In the genomic region with DNA sequence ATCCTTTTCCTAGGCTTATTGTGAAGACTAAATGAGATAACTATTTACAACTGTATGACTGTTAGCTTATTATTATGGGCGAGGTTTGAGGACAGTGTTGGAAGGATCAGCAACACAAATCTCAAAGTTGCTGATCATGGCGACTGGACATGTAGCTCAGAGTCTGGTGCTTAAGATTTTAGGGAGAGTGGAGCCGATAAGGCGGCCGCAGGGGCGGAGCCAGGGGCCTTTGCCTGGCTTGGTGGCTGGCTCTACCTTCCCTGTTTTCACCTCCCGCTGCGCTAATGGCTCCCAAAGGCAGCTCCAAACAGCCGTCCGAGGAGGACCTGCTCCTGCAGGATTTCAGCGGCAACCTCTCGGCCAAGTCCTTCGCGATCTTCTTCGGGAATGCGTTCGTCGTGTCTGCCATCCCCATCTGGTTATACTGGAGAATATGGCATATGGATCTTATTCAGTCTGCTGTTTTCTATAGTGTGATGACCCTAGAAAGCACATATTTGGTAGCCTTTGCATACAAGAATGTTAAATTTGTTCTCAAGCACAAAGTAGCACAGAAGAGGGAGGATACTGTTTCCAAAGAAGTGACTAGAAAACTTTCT, we compare ENCODE assay signal across 1 cellular context.
A peak's percentile ranks its signal among the peaks of the same experiment; 100 is the strongest.
TF ChIP-seq lines count a peak whose summit lies in the region.

No MANE protein-coding gene starts in this region.

TF ChIP-seq in K562, 482 proteins besides CTCF, POLR2A, EP300 and RAD21 (continues in another document):
- TF ChIP-seq HDAC6 (IDR thresholded peaks at IDR 0.05; ENCODE audit: low read depth, low read length) (no peak), CTBP1 (IDR thresholded peaks at IDR 0.05; ENCODE audit: borderline replicate concordance) (peak; percentile 60; the same call in 1 of the 2 replicates), POLR2H (tag; IDR thresholded peaks at IDR 0.05; ENCODE audit: low read depth) (no peak), CBFA2T3 (IDR thresholded peaks at IDR 0.05) (peak; percentile 58), SMARCE1 (IDR thresholded peaks at IDR 0.05) (0 out of 2 replicates have a peak, but pooled peaks have one; percentile 34), NFRKB (IDR thresholded peaks at IDR 0.05; ENCODE audit: low read depth) (0 out of 2 replicates have a peak, but pooled peaks have one; percentile 54), CCNT2 (IDR thresholded peaks at IDR 0.05; ENCODE audit: borderline replicate concordance, extremely low read depth, insufficient read length, low read depth, low read length) (peak; percentile 27), ZFP36 (IDR thresholded peaks at IDR 0.05; ENCODE audit: low read depth, low read length, partially characterized antibody) (peak; percentile 32), NCOR1 (IDR thresholded peaks at IDR 0.05) (0 out of 2 replicates have a peak, but pooled peaks have one; percentile 16), NFE2 (IDR thresholded peaks at IDR 0.05; ENCODE audit: low read depth) (peak; percentile 46; the same call in 1 of the 2 replicates), SMARCA4 (IDR thresholded peaks at IDR 0.05) (peak; percentile 50; the same call in 1 of the 2 replicates), TCF3 (CRISPR knock-in tag; IDR thresholded peaks at IDR 0.05) (peak; percentile 50; the same call in 1 of the 2 replicates), ZKSCAN8 (CRISPR knock-in tag; IDR thresholded peaks at IDR 0.05) (no peak), MAZ (CRISPR knock-in tag; conservative IDR thresholded peaks at IDR 0.05 in 1 of 2, IDR thresholded peaks at IDR 0.05 in 1 of 2) (0 out of 4 replicates have a peak, but pooled peaks of 1 of the 2 experiments have one; percentile 17), DPF2 (IDR thresholded peaks at IDR 0.05) (peak; percentile 75), TRIM24 (IDR thresholded peaks at IDR 0.05) (no peak), FOXM1 (IDR thresholded peaks at IDR 0.05; ENCODE audit: low read depth) (0 out of 2 replicates have a peak, but pooled peaks have one; percentile 13), FOXM1 (CRISPR knock-in tag; IDR thresholded peaks at IDR 0.05; ENCODE audit: low read depth) (no peak), JUND (IDR thresholded peaks at IDR 0.05; ENCODE audit: borderline replicate concordance, low read depth, low read length) (peak; percentile 44; the same call in 1 of the 2 replicates), JUND (tag; IDR thresholded peaks at IDR 0.05; ENCODE audit: borderline replicate concordance, low read depth, low read length) (no peak; the same call in 2 of the 3 replicates), L3MBTL2 (IDR thresholded peaks at IDR 0.05) (peak; percentile 51; the same call in 1 of the 2 replicates), SOX6 (IDR thresholded peaks at IDR 0.05) (peak; percentile 39; the same call in 1 of the 2 replicates), SMAD4 (CRISPR knock-in tag; conservative IDR thresholded peaks at IDR 0.05) (peak; percentile 65; the same call in 1 of the 2 replicates), C11orf30 (IDR thresholded peaks at IDR 0.05; ENCODE audit: low read depth) (0 out of 2 replicates have a peak, but pooled peaks have one; percentile 16), CXXC5 (CRISPR knock-in tag; IDR thresholded peaks at IDR 0.05) (peak; percentile 64), LCOR (CRISPR knock-in tag; IDR thresholded peaks at IDR 0.05) (0 out of 2 replicates have a peak, but pooled peaks have one; percentile 49), SREBF1 (IDR thresholded peaks at IDR 0.05; ENCODE audit: borderline replicate concordance, low read depth, low read length) (no peak), PTRF (tag; IDR thresholded peaks at IDR 0.05) (no peak), ZSCAN29 (IDR thresholded peaks at IDR 0.05) (no peak), ARID1B (IDR thresholded peaks at IDR 0.05) (peak; percentile 61), RFX5 (IDR thresholded peaks at IDR 0.05; ENCODE audit: low read depth, low read length) (no peak), FOXJ2 (tag; IDR thresholded peaks at IDR 0.05) (0 out of 2 replicates have a peak, but pooled peaks have one; percentile 30), HDAC2 (IDR thresholded peaks at IDR 0.05) (peak; percentile 58; the same call in 1 of the 2 replicates), ERF (CRISPR knock-in tag; IDR thresholded peaks at IDR 0.05) (0 out of 2 replicates have a peak, but pooled peaks have one; percentile 46), LEF1 (IDR thresholded peaks at IDR 0.05) (0 out of 2 replicates have a peak, but pooled peaks have one; percentile 51), NEUROD1 (IDR thresholded peaks at IDR 0.05; ENCODE audit: borderline replicate concordance, low read depth, low read length, partially characterized antibody) (no peak), NR2C2 (CRISPR knock-in tag; IDR thresholded peaks at IDR 0.05) (no peak), NR2C2 (tag; IDR thresholded peaks at IDR 0.05) (0 out of 2 replicates have a peak, but pooled peaks have one; percentile 28), POLR2G (IDR thresholded peaks at IDR 0.05; ENCODE audit: low read depth, low read length) (peak; percentile 53; the same call in 1 of the 2 replicates), TEAD4 (IDR thresholded peaks at IDR 0.05; ENCODE audit: low read length) (peak; percentile 44; the same call in 1 of the 2 replicates), TEAD4 (CRISPR knock-in tag; IDR thresholded peaks at IDR 0.05; ENCODE audit: borderline replicate concordance) (no peak), MTA3 (IDR thresholded peaks at IDR 0.05; ENCODE audit: borderline replicate concordance) (peak; percentile 16; the same call in 1 of the 2 replicates), ZFX (CRISPR knock-in tag; IDR thresholded peaks at IDR 0.05) (no peak), RCOR1 (IDR thresholded peaks at IDR 0.05; ENCODE audit: borderline replicate concordance in 1 of 2, low read depth in 2 of 2, low read length in 2 of 2) (peak; percentile 48 to 87; a peak in 2 of 4 replicates), ARNT (IDR thresholded peaks at IDR 0.05) (0 out of 4 replicates have a peak, but pooled peaks of 1 of the 2 experiments have one; percentile 18), RREB1 (CRISPR knock-in tag; IDR thresholded peaks at IDR 0.05) (no peak), ZNF668 (CRISPR knock-in tag; IDR thresholded peaks at IDR 0.05) (no peak)
- TF ChIP-seq, protein P1, sequence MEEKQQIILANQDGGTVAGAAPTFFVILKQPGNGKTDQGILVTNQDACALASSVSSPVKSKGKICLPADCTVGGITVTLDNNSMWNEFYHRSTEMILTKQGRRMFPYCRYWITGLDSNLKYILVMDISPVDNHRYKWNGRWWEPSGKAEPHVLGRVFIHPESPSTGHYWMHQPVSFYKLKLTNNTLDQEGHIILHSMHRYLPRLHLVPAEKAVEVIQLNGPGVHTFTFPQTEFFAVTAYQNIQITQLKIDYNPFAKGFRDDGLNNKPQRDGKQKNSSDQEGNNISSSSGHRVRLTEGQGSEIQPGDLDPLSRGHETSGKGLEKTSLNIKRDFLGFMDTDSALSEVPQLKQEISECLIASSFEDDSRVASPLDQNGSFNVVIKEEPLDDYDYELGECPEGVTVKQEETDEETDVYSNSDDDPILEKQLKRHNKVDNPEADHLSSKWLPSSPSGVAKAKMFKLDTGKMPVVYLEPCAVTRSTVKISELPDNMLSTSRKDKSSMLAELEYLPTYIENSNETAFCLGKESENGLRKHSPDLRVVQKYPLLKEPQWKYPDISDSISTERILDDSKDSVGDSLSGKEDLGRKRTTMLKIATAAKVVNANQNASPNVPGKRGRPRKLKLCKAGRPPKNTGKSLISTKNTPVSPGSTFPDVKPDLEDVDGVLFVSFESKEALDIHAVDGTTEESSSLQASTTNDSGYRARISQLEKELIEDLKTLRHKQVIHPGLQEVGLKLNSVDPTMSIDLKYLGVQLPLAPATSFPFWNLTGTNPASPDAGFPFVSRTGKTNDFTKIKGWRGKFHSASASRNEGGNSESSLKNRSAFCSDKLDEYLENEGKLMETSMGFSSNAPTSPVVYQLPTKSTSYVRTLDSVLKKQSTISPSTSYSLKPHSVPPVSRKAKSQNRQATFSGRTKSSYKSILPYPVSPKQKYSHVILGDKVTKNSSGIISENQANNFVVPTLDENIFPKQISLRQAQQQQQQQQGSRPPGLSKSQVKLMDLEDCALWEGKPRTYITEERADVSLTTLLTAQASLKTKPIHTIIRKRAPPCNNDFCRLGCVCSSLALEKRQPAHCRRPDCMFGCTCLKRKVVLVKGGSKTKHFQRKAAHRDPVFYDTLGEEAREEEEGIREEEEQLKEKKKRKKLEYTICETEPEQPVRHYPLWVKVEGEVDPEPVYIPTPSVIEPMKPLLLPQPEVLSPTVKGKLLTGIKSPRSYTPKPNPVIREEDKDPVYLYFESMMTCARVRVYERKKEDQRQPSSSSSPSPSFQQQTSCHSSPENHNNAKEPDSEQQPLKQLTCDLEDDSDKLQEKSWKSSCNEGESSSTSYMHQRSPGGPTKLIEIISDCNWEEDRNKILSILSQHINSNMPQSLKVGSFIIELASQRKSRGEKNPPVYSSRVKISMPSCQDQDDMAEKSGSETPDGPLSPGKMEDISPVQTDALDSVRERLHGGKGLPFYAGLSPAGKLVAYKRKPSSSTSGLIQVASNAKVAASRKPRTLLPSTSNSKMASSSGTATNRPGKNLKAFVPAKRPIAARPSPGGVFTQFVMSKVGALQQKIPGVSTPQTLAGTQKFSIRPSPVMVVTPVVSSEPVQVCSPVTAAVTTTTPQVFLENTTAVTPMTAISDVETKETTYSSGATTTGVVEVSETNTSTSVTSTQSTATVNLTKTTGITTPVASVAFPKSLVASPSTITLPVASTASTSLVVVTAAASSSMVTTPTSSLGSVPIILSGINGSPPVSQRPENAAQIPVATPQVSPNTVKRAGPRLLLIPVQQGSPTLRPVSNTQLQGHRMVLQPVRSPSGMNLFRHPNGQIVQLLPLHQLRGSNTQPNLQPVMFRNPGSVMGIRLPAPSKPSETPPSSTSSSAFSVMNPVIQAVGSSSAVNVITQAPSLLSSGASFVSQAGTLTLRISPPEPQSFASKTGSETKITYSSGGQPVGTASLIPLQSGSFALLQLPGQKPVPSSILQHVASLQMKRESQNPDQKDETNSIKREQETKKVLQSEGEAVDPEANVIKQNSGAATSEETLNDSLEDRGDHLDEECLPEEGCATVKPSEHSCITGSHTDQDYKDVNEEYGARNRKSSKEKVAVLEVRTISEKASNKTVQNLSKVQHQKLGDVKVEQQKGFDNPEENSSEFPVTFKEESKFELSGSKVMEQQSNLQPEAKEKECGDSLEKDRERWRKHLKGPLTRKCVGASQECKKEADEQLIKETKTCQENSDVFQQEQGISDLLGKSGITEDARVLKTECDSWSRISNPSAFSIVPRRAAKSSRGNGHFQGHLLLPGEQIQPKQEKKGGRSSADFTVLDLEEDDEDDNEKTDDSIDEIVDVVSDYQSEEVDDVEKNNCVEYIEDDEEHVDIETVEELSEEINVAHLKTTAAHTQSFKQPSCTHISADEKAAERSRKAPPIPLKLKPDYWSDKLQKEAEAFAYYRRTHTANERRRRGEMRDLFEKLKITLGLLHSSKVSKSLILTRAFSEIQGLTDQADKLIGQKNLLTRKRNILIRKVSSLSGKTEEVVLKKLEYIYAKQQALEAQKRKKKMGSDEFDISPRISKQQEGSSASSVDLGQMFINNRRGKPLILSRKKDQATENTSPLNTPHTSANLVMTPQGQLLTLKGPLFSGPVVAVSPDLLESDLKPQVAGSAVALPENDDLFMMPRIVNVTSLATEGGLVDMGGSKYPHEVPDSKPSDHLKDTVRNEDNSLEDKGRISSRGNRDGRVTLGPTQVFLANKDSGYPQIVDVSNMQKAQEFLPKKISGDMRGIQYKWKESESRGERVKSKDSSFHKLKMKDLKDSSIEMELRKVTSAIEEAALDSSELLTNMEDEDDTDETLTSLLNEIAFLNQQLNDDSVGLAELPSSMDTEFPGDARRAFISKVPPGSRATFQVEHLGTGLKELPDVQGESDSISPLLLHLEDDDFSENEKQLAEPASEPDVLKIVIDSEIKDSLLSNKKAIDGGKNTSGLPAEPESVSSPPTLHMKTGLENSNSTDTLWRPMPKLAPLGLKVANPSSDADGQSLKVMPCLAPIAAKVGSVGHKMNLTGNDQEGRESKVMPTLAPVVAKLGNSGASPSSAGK (IDR thresholded peaks at IDR 0.05) = peak; percentile 21; the same call in 1 of the 2 replicates
